In genomic region chr6:151022492-151022891, GRCh38 we compare ENCODE assay signal across 23 cellular contexts.
DNase-seq lines count a peak whose midpoint lies in the region; ATAC-seq, FAIRE-seq and TF ChIP-seq lines count a peak whose summit lies in the region.
"Had no signal": no experiment of that assay in that cellular context is flagged by ENCODE, and none has a peak within 500 bp of the region (broad histone marks: within the 10 kb centered on the region; RNA-seq: fewer than 3 reads in every experiment).

No MANE protein-coding gene starts in this region.

- TF ChIP-seq CTCF in K562 (IDR thresholded peaks at IDR 0.05 in 2 of 3, conservative IDR thresholded peaks at IDR 0.05 in 1 of 3; ENCODE audit: insufficient read depth in 2 of 3, low read depth in 1 of 3, low read length in 3 of 3) = no peak
- TF ChIP-seq CTCF in kidney (IDR thresholded peaks at IDR 0.05; ENCODE audit: borderline replicate concordance, extremely low read depth, insufficient read depth) = no peak

- no peak overlapping the region for H3K9ac ChIP-seq in K562 (ENCODE audit: insufficient read depth in 1 of 2, low read depth in 2 of 2, low read length in 2 of 2)
- H3K9ac ChIP-seq in kidney (ENCODE audit: low read length in 2 of 2) = peak overlapping the region in 1 of 2 donors; percentile 42
- H3K9ac ChIP-seq in skeletal muscle satellite cell (ENCODE audit: low read depth, low read length) = peak overlapping the region; percentile 41

- peaks cover 3% of the 10 kb centered on the region; the same call in 1 of the 2 replicates for H4K20me1 ChIP-seq in K562 (replicated peaks; ENCODE audit: control insufficient read depth, insufficient read depth, low read length)

- H3K27ac Mint-ChIP-seq in activated CD4-positive, alpha-beta T cell treated with anti-CD3 and anti-CD28 coated beads, Interleukin-2, amount 10 ng/mL, durations not matched to agents 24 days and 14 days = peak overlapping the region; percentile 14
- no peak overlapping the region for H3K27ac Mint-ChIP-seq in activated naive CD8-positive, alpha-beta T cell treated with anti-CD3 and anti-CD28 coated beads for 36 hours

- H3K4me2 ChIP-seq in K562 (ENCODE audit: insufficient read depth, low read length) (no peak overlapping the region), skeletal muscle satellite cell (ENCODE audit: low read length) (no peak overlapping the region)
- H3K4me2 ChIP-seq: PC-9 had no signal

- H3K4me3 ChIP-seq in K562 (no peak overlapping the region), kidney (ENCODE audit: low read length in 2 of 2) (no peak overlapping the region), skeletal muscle satellite cell (ENCODE audit: low read length) (no peak overlapping the region)
- H3K4me3 ChIP-seq: gastrocnemius medialis, PC-9, uterus had no signal

- in situ Hi-C loops in K562 (cut with MboI) = no loop called here

- TF ChIP-seq EP300 in K562 (IDR thresholded peaks at IDR 0.05; ENCODE audit: low read length) = no peak

- no peaks in the 10 kb centered on the region for H3K79me2 ChIP-seq in K562 (ENCODE audit: control insufficient read depth, insufficient read depth, low read length)

- H3K9me3 ChIP-seq in K562 (replicated peaks; ENCODE audit: control insufficient read depth, insufficient read depth, low read depth, low read length) (no peaks in the 10 kb centered on the region), kidney (ENCODE audit: control insufficient read depth in 1 of 2, low read length in 2 of 2) (no peaks in the 10 kb centered on the region), skeletal muscle satellite cell (replicated peaks; ENCODE audit: low read length) (no peaks in the 10 kb centered on the region)
- H3K9me3 ChIP-seq: BE2C, gastrocnemius medialis, uterus had no signal

- POLR2A ChIA-PET in K562 (lab: Yijun Ruan, JAX) = interaction anchor here (1.3 kb wide), 1 partner anchor 18 kb away, joined by 5 read pairs; no protein-coding TSS in a partner anchor

- H3K27ac ChIP-seq in K562 (ENCODE audit: extremely low read depth, low read depth, low read length) (no peak overlapping the region), kidney (ENCODE audit: low read depth in 2 of 2, low read length in 2 of 2) (peak overlapping the region; percentile 3 to 40)
- H3K27ac ChIP-seq: 22Rv1, gastrocnemius medialis, PC-9 had no signal

- no peaks in the 10 kb centered on the region for H3K27me3 Mint-ChIP-seq in activated CD4-positive, alpha-beta T cell treated with anti-CD3 and anti-CD28 coated beads, Interleukin-2, amount 10 ng/mL, durations not matched to agents 24 days and 14 days
- no peaks in the 10 kb centered on the region for H3K27me3 Mint-ChIP-seq in activated naive CD8-positive, alpha-beta T cell treated with anti-CD3 and anti-CD28 coated beads for 36 hours

- 71% methylated on average over 3 of the region's 3 CpGs for WGBS in K562 (ENCODE audit: insufficient coverage, low coverage, missing lambda C conversion rate)

- H3K9me1 ChIP-seq in K562 (ENCODE audit: control insufficient read depth, insufficient read depth, low read length) = no peaks in the 10 kb centered on the region

- no peaks in the 10 kb centered on the region for H3K4me1 Mint-ChIP-seq in activated CD4-positive, alpha-beta T cell treated with anti-CD3 and anti-CD28 coated beads, Interleukin-2, amount 10 ng/mL, durations not matched to agents 24 days and 14 days
- H3K4me1 Mint-ChIP-seq in activated naive CD8-positive, alpha-beta T cell treated with anti-CD3 and anti-CD28 coated beads for 36 hours = no peaks in the 10 kb centered on the region

- no peak overlapping the region for H2AFZ ChIP-seq in K562 (ENCODE audit: low read depth, low read length)
- H2AFZ ChIP-seq: PC-9 had no signal

- H3K4me1 ChIP-seq in K562 (replicated peaks in 1 of 2; ENCODE audit: control insufficient read depth in 2 of 2, insufficient read depth in 2 of 2, low read length in 2 of 2) (no peaks in the 10 kb centered on the region), kidney (ENCODE audit: control insufficient read depth in 1 of 2, insufficient read depth in 1 of 2, low read depth in 1 of 2, low read length in 2 of 2) (peaks cover 4 to 18% of the 10 kb centered on the region in 2 donors), skeletal muscle satellite cell (ENCODE audit: control insufficient read depth, insufficient read depth, low read length) (peaks cover 26% of the 10 kb centered on the region)
- H3K4me1 ChIP-seq: BE2C had no signal

- no peak for FAIRE-seq in K562 (lab: Jason Lieb, UNC)
- no peak for FAIRE-seq in kidney (lab: Jason Lieb, UNC)

- H3K9me3 Mint-ChIP-seq in activated CD4-positive, alpha-beta T cell treated with anti-CD3 and anti-CD28 coated beads, Interleukin-2, amount 10 ng/mL, durations not matched to agents 24 days and 14 days = no peaks in the 10 kb centered on the region
- H3K9me3 Mint-ChIP-seq in activated naive CD8-positive, alpha-beta T cell treated with anti-CD3 and anti-CD28 coated beads for 36 hours = no peaks in the 10 kb centered on the region

- peaks cover 59% of the 10 kb centered on the region for H3K36me3 ChIP-seq in K562 (ENCODE audit: control insufficient read depth, insufficient read depth, low read length)
- H3K36me3 ChIP-seq in kidney (ENCODE audit: control insufficient read depth in 1 of 2, insufficient read depth in 2 of 2, low read length in 2 of 2) = no peaks in the 10 kb centered on the region
- H3K36me3 ChIP-seq in skeletal muscle satellite cell (ENCODE audit: insufficient read depth, low read length) = peaks cover 31% of the 10 kb centered on the region
- H3K36me3 ChIP-seq: gastrocnemius medialis, uterus had no signal

- no peak for TF ChIP-seq RAD21 in K562 (CRISPR knock-in tag; conservative IDR thresholded peaks at IDR 0.05 in 1 of 2, IDR thresholded peaks at IDR 0.05 in 1 of 2)

- H3K36me3 Mint-ChIP-seq in activated CD4-positive, alpha-beta T cell treated with anti-CD3 and anti-CD28 coated beads, Interleukin-2, amount 10 ng/mL, durations not matched to agents 24 days and 14 days (ENCODE audit: low read depth) = peaks cover 33% of the 10 kb centered on the region
- peaks cover 42% of the 10 kb centered on the region for H3K36me3 Mint-ChIP-seq in activated naive CD8-positive, alpha-beta T cell treated with anti-CD3 and anti-CD28 coated beads for 36 hours

- CTCF ChIA-PET in K562 (lab: Yijun Ruan, JAX; ENCODE audit: low intra/inter-chr PET ratio) = no interaction called here

- H3K4me3 Mint-ChIP-seq in activated CD4-positive, alpha-beta T cell treated with anti-CD3 and anti-CD28 coated beads, Interleukin-2, amount 10 ng/mL, durations not matched to agents 24 days and 14 days = no peak overlapping the region
- no peak overlapping the region for H3K4me3 Mint-ChIP-seq in activated naive CD8-positive, alpha-beta T cell treated with anti-CD3 and anti-CD28 coated beads for 36 hours

- no peak for DNase-seq in activated CD4-positive, alpha-beta T cell treated with anti-CD3 and anti-CD28 coated beads, Interleukin-2, amount 10 ng/mL, durations not matched to agents 24 days and 14 days
- DNase-seq in activated CD4-positive, alpha-beta T cell treated with anti-CD3 and anti-CD28 coated beads, Interleukin-2, amount 50 U/mL, for 1 hour = no peak
- peak in 1 of 4 experiments; percentile 29 for DNase-seq in K562 (ENCODE audit: extremely low read depth in 1 of 4, low spot score in 3 of 4)
- no peak for DNase-seq in kidney
- DNase-seq in activated naive CD8-positive, alpha-beta T cell treated with anti-CD3 and anti-CD28 coated beads for 36 hours = no peak
- DNase-seq in stimulated activated CD4-positive, alpha-beta T cell treated with anti-CD3 and anti-CD28 coated beads, Interleukin-2, amount 100 ng/mL, for 48 hours = no peak
- DNase-seq in NCI-H146 (lab: John Stamatoyannopoulos, UW) = no peak
- DNase-seq: activated CD4-positive, alpha-beta T cell treated with anti-CD3 and anti-CD28 coated beads, Interleukin-2, amount 50 U/mL, for 4 hours; activated gamma-delta T cell treated with Interleukin-2 at 50 U/mL for 16 hours; BE2C; caudate nucleus; erythroblast; gastrocnemius medialis; KBM-7; left colon; NCI-H1694 treated with DMSO at 0.1 percent for 48 hours; NCI-H345; PC-9; stimulated activated CD4-positive, alpha-beta T cell treated with anti-CD3 and anti-CD28 coated beads, Interleukin-15, amount 100 ng/mL, for 24 hours; T-helper 2 cell; uterus had no signal

- no TSS peak for BruUV-seq in K562 (replicated peaks; lab: Mats Ljungman, UMichigan)

- TF ChIP-seq POLR2A in K562 (conservative IDR thresholded peaks at IDR 0.05) = no peak

- peak; percentile 44; the same call in 1 of the 3 replicates for ATAC-seq in K562
- ATAC-seq: left colon had no signal

- intact Hi-C loops in activated CD4-positive, alpha-beta T cell treated with anti-CD3 and anti-CD28 coated beads, Interleukin-2, amount 10 ng/mL, durations not matched to agents 24 days and 14 days (cut with micrococcal nuclease) = no loop called here
- intact Hi-C loops in K562 (cut with micrococcal nuclease) (no loop called here), kidney (cut with DNase I) (no loop called here)

- H3K27me3 ChIP-seq in K562 (ENCODE audit: control insufficient read depth in 2 of 2, insufficient read depth in 2 of 2, low read length in 2 of 2) (no peaks in the 10 kb centered on the region), skeletal muscle satellite cell (ENCODE audit: control insufficient read depth, insufficient read depth, low read length) (no peaks in the 10 kb centered on the region)
- H3K27me3 ChIP-seq: BE2C, gastrocnemius medialis, uterus had no signal

TF ChIP-seq in K562, 482 proteins besides CTCF, POLR2A, EP300 and RAD21:
- TF ChIP-seq KDM5B (IDR thresholded peaks at IDR 0.05; ENCODE audit: insufficient replicate concordance, low read depth, low read length) = no peak
- no peak for TF ChIP-seq MXI1 (IDR thresholded peaks at IDR 0.05; ENCODE audit: low read depth, low read length)
